Comparison of ENCODE assay signal across 8 cellular contexts in genomic region chr14:61355892-61356325, GRCh38. TPM values are rescaled to one million over a fixed set of nuclear protein-coding genes. Genes with fewer than 3 reads are reported as not detected.
A peak's percentile ranks its signal among the peaks of the same experiment; 100 is the strongest.
DNase-seq lines count a peak whose midpoint lies in the region; ATAC-seq lines count a peak whose summit lies in the region.

No MANE protein-coding gene starts in this region.

- no peaks in the 10 kb centered on the region for H3K9me3 Mint-ChIP-seq in activated CD8-positive, alpha-beta T cell treated with anti-CD3 and anti-CD28 coated beads, Interleukin-2, amount 10 ng/mL, durations not matched to agents 7 days and 5 days (ENCODE audit: insufficient read depth)

- POLR2A ChIA-PET in activated CD8-positive, alpha-beta T cell treated with anti-CD3 and anti-CD28 coated beads, Interleukin-2, amount 10 ng/mL, durations not matched to agents 7 days and 5 days (lab: Charles Lee) = no interaction called here

- H3K9ac ChIP-seq in skeletal muscle tissue (ENCODE audit: low read depth in 1 of 3, low read length in 3 of 3) = peak overlapping the region in 1 of 3 donors; percentile 38

- peak overlapping the region; percentile 48 for H3K27ac ChIP-seq in skeletal muscle tissue (ENCODE audit: low read depth, low read length)

- no peaks in the 10 kb centered on the region for H3K36me3 ChIP-seq in skeletal muscle tissue (ENCODE audit: control insufficient read depth in 3 of 3, insufficient read depth in 3 of 3, low read length in 3 of 3)

- peaks cover 94% of the 10 kb centered on the region for H3K4me1 Mint-ChIP-seq in activated CD8-positive, alpha-beta T cell treated with anti-CD3 and anti-CD28 coated beads, Interleukin-2, amount 10 ng/mL, durations not matched to agents 7 days and 5 days (ENCODE audit: low read depth)

- H3K27me3 Mint-ChIP-seq in activated CD8-positive, alpha-beta T cell treated with anti-CD3 and anti-CD28 coated beads, Interleukin-2, amount 10 ng/mL, durations not matched to agents 7 days and 5 days (ENCODE audit: low read depth) = no peaks in the 10 kb centered on the region

- no peaks in the 10 kb centered on the region for H3K9me3 ChIP-seq in skeletal muscle tissue (ENCODE audit: control insufficient read depth in 3 of 3, low read length in 3 of 3)

- H3K27me3 ChIP-seq in skeletal muscle tissue (ENCODE audit: control insufficient read depth in 3 of 3, insufficient read depth in 3 of 3, low read length in 3 of 3) = no peaks in the 10 kb centered on the region

- H3K4me3 ChIP-seq in skeletal muscle tissue (ENCODE audit: low read length in 3 of 3) = peak overlapping the region in 2 of 3 donors; percentile 5 to 35

- H3K27ac Mint-ChIP-seq in activated CD8-positive, alpha-beta T cell treated with anti-CD3 and anti-CD28 coated beads, Interleukin-2, amount 10 ng/mL, durations not matched to agents 7 days and 5 days = peak overlapping the region; percentile 69

- DNase-seq in activated T-cell treated with anti-CD3 and anti-CD28 coated beads, Interleukin-2, amount 50 U/mL, for 1 hour = peak; percentile 69
- no peak for DNase-seq in activated T-cell treated with anti-CD3 and anti-CD28 coated beads for 4 hours
- DNase-seq in activated CD8-positive, alpha-beta T cell treated with anti-CD3 and anti-CD28 coated beads, Interleukin-2, amount 10 ng/mL, durations not matched to agents 7 days and 5 days = no peak
- peak; percentile 78 for DNase-seq in cardiac septum (ENCODE audit: low spot score)
- DNase-seq in NCI-H1436 (lab: John Stamatoyannopoulos, UW) = no peak
- no peak for DNase-seq in SHP77 treated with DMSO at 0.1 percent for 48 hours (lab: John Stamatoyannopoulos, UW)

- peaks cover 0 to 10% (median 5%) of the 10 kb centered on the region in 3 donors for H3K4me1 ChIP-seq in skeletal muscle tissue (ENCODE audit: control insufficient read depth in 3 of 3, insufficient read depth in 3 of 3, low read length in 3 of 3)

- ATAC-seq in activated CD8-positive, alpha-beta T cell treated with anti-CD3 and anti-CD28 coated beads, Interleukin-2, amount 10 ng/mL, durations not matched to agents 7 days and 5 days = peak; percentile 59
- ATAC-seq in GM21576 (IDR thresholded peaks at IDR 0.05; ENCODE audit: unreplicated experiment) = no peak

- H3K36me3 Mint-ChIP-seq in activated CD8-positive, alpha-beta T cell treated with anti-CD3 and anti-CD28 coated beads, Interleukin-2, amount 10 ng/mL, durations not matched to agents 7 days and 5 days (ENCODE audit: low read depth) = peaks cover 74% of the 10 kb centered on the region

- intact Hi-C loops in cardiac septum (cut with DNase I) = loop anchor here (2.0 to 5.0 kb wide), 3 partner anchors 34 to 63 kb away; partner anchors contain the start of gene PRKCH

- H3K4me3 Mint-ChIP-seq in activated CD8-positive, alpha-beta T cell treated with anti-CD3 and anti-CD28 coated beads, Interleukin-2, amount 10 ng/mL, durations not matched to agents 7 days and 5 days = peak overlapping the region; percentile 38

- CTCF ChIA-PET in activated CD8-positive, alpha-beta T cell treated with anti-CD3 and anti-CD28 coated beads, Interleukin-2, amount 10 ng/mL, durations not matched to agents 7 days and 5 days (lab: Charles Lee) = interaction anchor here (1.1 kb wide), 1 partner anchor 75 kb away, joined by 3 read pairs; the partner anchor contains the start of gene TMEM30B

RNA-seq across cellular contexts. Expression of gene PRKCH, which starts 34.5 kb away (rescaled TPM):
- total RNA-seq in activated CD8-positive, alpha-beta T cell treated with anti-CD3 and anti-CD28 coated beads, Interleukin-2, amount 10 ng/mL, durations not matched to agents 7 days and 5 days = 100 to 1,000 TPM; 318 to 343 TPM
- 17.0 TPM for total RNA-seq in cardiac septum
- 32.4 TPM for total RNA-seq in skeletal muscle tissue

Comparison
In these comparisons a context has a peak if more than half of its experiments do, and no peak if none do; other contexts are left out.
1. DNase-seq: peak in activated T-cell treated with anti-CD3 and anti-CD28 coated beads, Interleukin-2, amount 50 U/mL, for 1 hour (single experiment) and cardiac septum (single experiment); none in activated T-cell treated with anti-CD3 and anti-CD28 coated beads for 4 hours (single experiment), activated CD8-positive, alpha-beta T cell treated with anti-CD3 and anti-CD28 coated beads, Interleukin-2, amount 10 ng/mL, durations not matched to agents 7 days and 5 days (single experiment), NCI-H1436 (single experiment) and SHP77 treated with DMSO at 0.1 percent for 48 hours (single experiment).